Comparison of ENCODE assay signal across 26 cellular contexts in the genomic region with DNA sequence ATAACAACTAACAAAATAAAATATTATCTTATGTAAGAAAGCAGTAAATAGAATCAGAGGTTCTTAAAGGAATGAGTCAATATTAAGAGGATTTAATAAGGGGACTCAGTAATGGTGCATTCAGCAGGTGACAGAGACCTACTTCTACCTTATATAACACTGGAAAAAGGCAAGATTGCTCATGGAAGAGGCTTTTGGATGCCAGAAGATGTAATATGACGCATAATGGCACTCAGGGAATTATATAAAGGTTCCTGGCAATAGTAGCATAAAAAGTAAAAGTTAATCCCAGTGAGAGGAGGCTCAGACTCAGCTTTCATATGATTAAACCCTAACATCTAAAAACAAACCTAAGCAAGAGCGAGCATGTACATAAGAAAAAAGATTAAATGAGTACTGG.
"Had no signal": no experiment of that assay in that cellular context is flagged by ENCODE, and none has a peak within 500 bp of the region (broad histone marks: within the 10 kb centered on the region; RNA-seq: fewer than 3 reads in every experiment).

No MANE protein-coding gene starts in this region.

- DNase-seq: activated effector memory CD4-positive, alpha-beta T cell treated with anti-CD3 and anti-CD28 coated beads, Interleukin-2, amount 50 U/mL, for 16 hours; activated effector memory CD4-positive, alpha-beta T cell treated with Interleukin-2 at 50 U/mL for 16 hours; activated gamma-delta T cell; activated gamma-delta T cell treated with Interleukin-2 at 50 U/mL for 16 hours; activated naive CD4-positive, alpha-beta T cell; activated naive CD4-positive, alpha-beta T cell treated with anti-CD3 and anti-CD28 coated beads for 36 hours; activated naive CD4-positive, alpha-beta T cell treated with anti-CD3 and anti-CD28 coated beads, Interleukin-2, amount 10 ng/mL, durations not matched to agents 7 days and 5 days; activated naive CD4-positive, alpha-beta T cell treated with anti-CD3 and anti-CD28 coated beads, Interleukin-2, amount 50 U/mL, for 16 hours; activated naive CD4-positive, alpha-beta T cell treated with Interleukin-2 at 50 U/mL for 16 hours; activated naive CD8-positive, alpha-beta T cell treated with anti-CD3 and anti-CD28 coated beads for 36 hours; activated naive CD8-positive, alpha-beta T cell treated with anti-CD3 and anti-CD28 coated beads, Interleukin-2, amount 10 ng/mL, durations not matched to agents 7 days and 5 days; activated naive CD8-positive, alpha-beta T cell treated with anti-CD3 and anti-CD28 coated beads, Interleukin-2, amount 50 U/mL, for 24 hours; activated T-cell treated with anti-CD3 and anti-CD28 coated beads, Interleukin-2, amount 50 U/mL, for 24 hours; activated T-cell treated with anti-CD3 and anti-CD28 coated beads, Interleukin-2, amount 50 U/mL, for 4 hours; activated T-cell treated with anti-CD3 and anti-CD28 coated beads, Interleukin-2, amount 50 U/mL, for 48 hours; activated T-cell treated with anti-CD3 and anti-CD28 coated beads, Interleukin-2, amount 50 U/mL, for 72 hours; adrenal gland; amniotic stem cell; amygdala; anterior cingulate cortex; aorta; body of pancreas; brain microvascular endothelial cell; caudate nucleus; central memory CD4-positive, alpha-beta T cell; cerebellar nuclear complex had no signal
